ENCODE assay signal across 15 cellular contexts in genomic region chr10:38054361-38054797, GRCh38. TPM values are rescaled to one million over a fixed set of nuclear protein-coding genes. Genes with fewer than 3 reads are reported as not detected.
DNase-seq lines count a peak whose midpoint lies in the region; ATAC-seq, FAIRE-seq and TF ChIP-seq lines count a peak whose summit lies in the region.
"Had no signal": no experiment of that assay in that cellular context is flagged by ENCODE, and none has a peak within 500 bp of the region (broad histone marks: within the 10 kb centered on the region; RNA-seq: fewer than 3 reads in every experiment).

No MANE protein-coding gene starts in this region.

- peaks cover 49% of the 10 kb centered on the region for H3K36me3 ChIP-seq in ACC112 (ENCODE audit: insufficient read depth, low read length)
- peaks cover 0 to 22% of the 10 kb centered on the region in 2 experiments; a peak in 4 of 5 replicates for H3K36me3 ChIP-seq in HepG2 (replicated peaks in 1 of 2; ENCODE audit: control insufficient read depth in 1 of 2, insufficient read depth in 2 of 2, low read length in 2 of 2)

- peak overlapping the region; percentile 87 for H3K27ac ChIP-seq in ACC112 (ENCODE audit: low read depth, low read length)
- H3K27ac ChIP-seq in HepG2 (ENCODE audit: extremely low read length, insufficient read depth, low read length), result no peak overlapping the region
- H3K27ac ChIP-seq: body of pancreas had no signal

- TF ChIP-seq EP300 in HepG2 (IDR thresholded peaks at IDR 0.05; ENCODE audit: low read depth in 2 of 2, low read length in 2 of 2) (no peak), HepG2 (CRISPR knock-in tag; IDR thresholded peaks at IDR 0.05; ENCODE audit: borderline replicate concordance) (no peak)

- no peak overlapping the region for H3K9ac ChIP-seq in HepG2 (ENCODE audit: insufficient read depth, low read depth, low read length)

- H3K4me3 ChIP-seq in ACC112 (ENCODE audit: low read depth, low read length) (peak overlapping the region; percentile 7; the same call in 1 of the 2 replicates), astrocyte of the cerebellum (ENCODE audit: low read depth, low read length) (no peak overlapping the region), foreskin fibroblast (ENCODE audit: low read depth in 1 of 2, low read length in 2 of 2) (no peak overlapping the region), HepG2 (replicated peaks in 1 of 3; ENCODE audit: insufficient read depth in 1 of 3, low read depth in 2 of 3, low read length in 3 of 3) (no peak overlapping the region)
- H3K4me3 ChIP-seq: body of pancreas had no signal

- H3K9me3 ChIP-seq in HepG2 (ENCODE audit: low read length), result no peaks in the 10 kb centered on the region

- no peaks in the 10 kb centered on the region for H4K20me1 ChIP-seq in HepG2 (ENCODE audit: insufficient read depth, low read length)

- H3K79me2 ChIP-seq in ACC112 (ENCODE audit: control insufficient read depth, insufficient read depth, low read length, unreplicated experiment) (no peaks in the 10 kb centered on the region), HepG2 (ENCODE audit: insufficient read depth, low read length) (no peaks in the 10 kb centered on the region)

- ATAC-seq in HG03095 (IDR thresholded peaks at IDR 0.05; ENCODE audit: unreplicated experiment), result no peak
- no peak for ATAC-seq in GM21360 (IDR thresholded peaks at IDR 0.05; ENCODE audit: unreplicated experiment)
- no peak for ATAC-seq in HepG2
- ATAC-seq: body of pancreas; stimulated activated naive CD8-positive, alpha-beta T cell treated with anti-CD3 and anti-CD28 coated beads, Interleukin-15, Interleukin-2, amounts not matched to agents 100 U/mL and 50 U/mL, for 24 hours had no signal

- CTCF ChIA-PET in HepG2 (lab: Yijun Ruan, JAX; ENCODE audit: low intra/inter-chr PET ratio, low total read pairs), result no interaction called here

- no peak for TF ChIP-seq RAD21 in HepG2 (CRISPR knock-in tag; IDR thresholded peaks at IDR 0.05)

- BruUV-seq in HepG2 (replicated peaks; lab: Mats Ljungman, UMichigan), result no TSS peak

- H3K4me1 ChIP-seq in ACC112 (ENCODE audit: control insufficient read depth, insufficient read depth, low read length, unreplicated experiment) (peaks cover 8% of the 10 kb centered on the region), HepG2 (ENCODE audit: insufficient read depth, low read length) (no peaks in the 10 kb centered on the region)
- H3K4me1 ChIP-seq: body of pancreas had no signal

- POLR2A ChIA-PET in HepG2 (lab: Yijun Ruan, JAX), result no interaction called here

- DNase-seq in GM04503 (ENCODE audit: low read depth) (peak; percentile 54), astrocyte of the cerebellum (ENCODE audit: low read depth) (peak; percentile 3), foreskin fibroblast (peak; percentile 44 to 63), HepG2 (ENCODE audit: low spot score) (no peak)
- DNase-seq in activated naive CD4-positive, alpha-beta T cell treated with Interleukin-2 at 50 U/mL for 16 hours, result no peak
- DNase-seq: body of pancreas; C1 segment of cervical spinal cord; NCI-H1694; NCI-H748 treated with DMSO at 0.1 percent for 48 hours; stimulated activated CD4-positive, alpha-beta T cell treated with anti-CD3 and anti-CD28 coated beads, Interleukin-4, amount 100 ng/mL, for 1 hour; stimulated activated naive CD8-positive, alpha-beta T cell treated with anti-CD3 and anti-CD28 coated beads, Interleukin-15, Interleukin-2, amounts not matched to agents 100 U/mL and 50 U/mL, for 24 hours had no signal

- in situ Hi-C loops in astrocyte of the cerebellum (cut with HindIII; ENCODE audit: low sequenced_read_pairs) (no loop called here), HepG2 (cut with HindIII; ENCODE audit: extremely low pct_ligation_motif_present, low pct_unique_long_range_greater_than_20kb) (no loop called here)

- intact Hi-C loops in HepG2 (cut with micrococcal nuclease; ENCODE audit: unreplicated experiment), result no loop called here

- no peak overlapping the region for H3K4me2 ChIP-seq in HepG2 (ENCODE audit: low read depth, low read length)

- H3K27me3 ChIP-seq in ACC112 (ENCODE audit: insufficient read depth, low read length) (no peaks in the 10 kb centered on the region), HepG2 (ENCODE audit: control insufficient read depth in 1 of 2, insufficient read depth in 2 of 2, low read length in 2 of 2) (no peaks in the 10 kb centered on the region)
- H3K27me3 ChIP-seq: body of pancreas had no signal

- H2AFZ ChIP-seq in ACC112 (ENCODE audit: low read length, unreplicated experiment), result no peak overlapping the region
- no peak overlapping the region for H2AFZ ChIP-seq in HepG2 (ENCODE audit: low read length)

- no peak for TF ChIP-seq CTCF in astrocyte of the cerebellum (IDR thresholded peaks at IDR 0.05; ENCODE audit: low read depth, low read length, missing control alignments)
- TF ChIP-seq CTCF in foreskin fibroblast (IDR thresholded peaks at IDR 0.05; ENCODE audit: low read depth, low read length), result no peak
- TF ChIP-seq CTCF in HepG2 (CRISPR knock-in tag; IDR thresholded peaks at IDR 0.05), result no peak

- no peak for FAIRE-seq in HepG2 (lab: Jason Lieb, UNC)
- FAIRE-seq: endometrium had no signal

- TF ChIP-seq POLR2A in HepG2 (IDR thresholded peaks at IDR 0.05; ENCODE audit: insufficient read depth in 1 of 2, low read depth in 2 of 2, low read length in 2 of 2), result no peak

TF ChIP-seq in HepG2, 621 proteins besides CTCF, POLR2A, EP300 and RAD21:
- TF ChIP-seq MAFK (conservative IDR thresholded peaks at IDR 0.05 in 1 of 2, IDR thresholded peaks at IDR 0.05 in 1 of 2; ENCODE audit: low read length in 2 of 2), result peak in 1 of 2 experiments; percentile 51; a peak in 3 of 4 replicates
- no peak for TF ChIP-seq CREBL2 (CRISPR knock-in tag; IDR thresholded peaks at IDR 0.05; ENCODE audit: borderline replicate concordance)

RNA-seq across cellular contexts. Expression of gene ZNF37A, which starts 39.8 kb away (rescaled TPM):
- total RNA-seq in HepG2 (2016; rRNA removed; fragmentation: Illumina TruSeq; extraction: Trizol), result 12.6 and 17.0 TPM in 2 replicates
- 2.4 and 3.9 TPM in 2 replicates for total RNA-seq in HepG2 (2016; cell fraction: cytosol; rRNA removed; fragmentation: Illumina TruSeq; extraction: Trizol; ENCODE audit: low read depth)
- total RNA-seq in HepG2 (2016; cell fraction: insoluble cytoplasmic fraction; rRNA removed; fragmentation: Illumina TruSeq; extraction: Trizol), result 12.3 and 16.5 TPM in 2 replicates
- total RNA-seq in HepG2 (2016; cell fraction: membrane; rRNA removed; fragmentation: Illumina TruSeq; extraction: Trizol), result 7.0 and 7.8 TPM in 2 replicates
- total RNA-seq in HepG2 (2016; cell fraction: nucleus; rRNA removed; fragmentation: Illumina TruSeq; extraction: Trizol), result 17.2 and 20.4 TPM in 2 replicates
- polyA plus RNA-seq in HepG2 (2011; rRNA removed), result 7.2 and 8.0 TPM in 2 replicates
- polyA plus RNA-seq in HepG2 (2011; cell fraction: cytosol; rRNA removed), result 3.2 and 4.5 TPM in 2 replicates
- 9.9 and 14.1 TPM in 2 replicates for polyA plus RNA-seq in HepG2 (2011; cell fraction: nucleus; rRNA removed)
- 7.6 and 9.0 TPM in 2 replicates for polyA plus RNA-seq in HepG2 (2012)
- polyA plus RNA-seq in HepG2 (2016; cell fraction: cytosol; fragmentation: Illumina TruSeq; extraction: Trizol; ENCODE audit: low read depth), result 1.5 and 2.1 TPM in 2 replicates
- polyA plus RNA-seq in HepG2 (2016; cell fraction: insoluble cytoplasmic fraction; fragmentation: Illumina TruSeq; extraction: Trizol; ENCODE audit: low read depth), result 9.4 and 9.5 TPM in 2 replicates
- polyA plus RNA-seq in HepG2 (2016; cell fraction: membrane; fragmentation: Illumina TruSeq; extraction: Trizol; ENCODE audit: low read depth), result 2.3 and 2.6 TPM in 2 replicates
- polyA plus RNA-seq in HepG2 (2016; cell fraction: nucleus; fragmentation: Illumina TruSeq; extraction: Trizol; ENCODE audit: insufficient read depth, low read depth), result 24.6 and 27.6 TPM in 2 replicates
- 23.5 and 24.4 TPM in 2 replicates for polyA minus RNA-seq in HepG2 (2011; rRNA and poly(A)+ RNA removed; ENCODE audit: low replicate concordance)
- polyA minus RNA-seq in HepG2 (2011; cell fraction: cytosol; rRNA and poly(A)+ RNA removed), result 9.4 and 9.7 TPM in 2 replicates
- 35.7 and 48.7 TPM in 2 replicates for polyA minus RNA-seq in HepG2 (2011; cell fraction: nucleus; rRNA and poly(A)+ RNA removed)

RNA-seq across cellular contexts. Expression of gene ZNF33A, which starts 43.9 kb away (rescaled TPM):
- total RNA-seq in HepG2 (2016; rRNA removed; fragmentation: Illumina TruSeq; extraction: Trizol), result 22.5 and 35.5 TPM in 2 replicates
- 2.3 and 3.1 TPM in 2 replicates for total RNA-seq in HepG2 (2016; cell fraction: cytosol; rRNA removed; fragmentation: Illumina TruSeq; extraction: Trizol; ENCODE audit: low read depth)
- total RNA-seq in HepG2 (2016; cell fraction: insoluble cytoplasmic fraction; rRNA removed; fragmentation: Illumina TruSeq; extraction: Trizol), result 21.6 and 34.4 TPM in 2 replicates
- 10.1 and 10.8 TPM in 2 replicates for total RNA-seq in HepG2 (2016; cell fraction: membrane; rRNA removed; fragmentation: Illumina TruSeq; extraction: Trizol)
- 32.1 and 33.5 TPM in 2 replicates for total RNA-seq in HepG2 (2016; cell fraction: nucleus; rRNA removed; fragmentation: Illumina TruSeq; extraction: Trizol)
- 11.1 and 13.1 TPM in 2 replicates for polyA plus RNA-seq in HepG2 (2011; rRNA removed)
- 5.0 and 7.0 TPM in 2 replicates for polyA plus RNA-seq in HepG2 (2011; cell fraction: cytosol; rRNA removed)
- 10.1 and 10.9 TPM in 2 replicates for polyA plus RNA-seq in HepG2 (2011; cell fraction: nucleus; rRNA removed)
- polyA plus RNA-seq in HepG2 (2012), result 11.7 and 12.5 TPM in 2 replicates
- 2.9 and 3.5 TPM in 2 replicates for polyA plus RNA-seq in HepG2 (2016; cell fraction: cytosol; fragmentation: Illumina TruSeq; extraction: Trizol; ENCODE audit: low read depth)
- 20.2 and 21.8 TPM in 2 replicates for polyA plus RNA-seq in HepG2 (2016; cell fraction: insoluble cytoplasmic fraction; fragmentation: Illumina TruSeq; extraction: Trizol; ENCODE audit: low read depth)
- polyA plus RNA-seq in HepG2 (2016; cell fraction: membrane; fragmentation: Illumina TruSeq; extraction: Trizol; ENCODE audit: low read depth), result 6.5 and 7.0 TPM in 2 replicates
- 29.0 and 36.8 TPM in 2 replicates for polyA plus RNA-seq in HepG2 (2016; cell fraction: nucleus; fragmentation: Illumina TruSeq; extraction: Trizol; ENCODE audit: insufficient read depth, low read depth)
- 15.2 and 20.1 TPM in 2 replicates for polyA minus RNA-seq in HepG2 (2011; rRNA and poly(A)+ RNA removed; ENCODE audit: low replicate concordance)
- 9.8 and 10.1 TPM in 2 replicates for polyA minus RNA-seq in HepG2 (2011; cell fraction: cytosol; rRNA and poly(A)+ RNA removed)
- polyA minus RNA-seq in HepG2 (2011; cell fraction: nucleus; rRNA and poly(A)+ RNA removed), result 47.1 and 49.6 TPM in 2 replicates

Comparison
In these comparisons a context has a peak if more than half of its experiments do, and no peak if none do; other contexts are left out.
1. DNase-seq: peak in GM04503 (single experiment), astrocyte of the cerebellum (single experiment) and foreskin fibroblast (2 of 2); none in activated naive CD4-positive, alpha-beta T cell treated with Interleukin-2 at 50 U/mL for 16 hours (single experiment) and HepG2 (single experiment).